Comparison of ENCODE assay signal across 8 cellular contexts in the genomic region with DNA sequence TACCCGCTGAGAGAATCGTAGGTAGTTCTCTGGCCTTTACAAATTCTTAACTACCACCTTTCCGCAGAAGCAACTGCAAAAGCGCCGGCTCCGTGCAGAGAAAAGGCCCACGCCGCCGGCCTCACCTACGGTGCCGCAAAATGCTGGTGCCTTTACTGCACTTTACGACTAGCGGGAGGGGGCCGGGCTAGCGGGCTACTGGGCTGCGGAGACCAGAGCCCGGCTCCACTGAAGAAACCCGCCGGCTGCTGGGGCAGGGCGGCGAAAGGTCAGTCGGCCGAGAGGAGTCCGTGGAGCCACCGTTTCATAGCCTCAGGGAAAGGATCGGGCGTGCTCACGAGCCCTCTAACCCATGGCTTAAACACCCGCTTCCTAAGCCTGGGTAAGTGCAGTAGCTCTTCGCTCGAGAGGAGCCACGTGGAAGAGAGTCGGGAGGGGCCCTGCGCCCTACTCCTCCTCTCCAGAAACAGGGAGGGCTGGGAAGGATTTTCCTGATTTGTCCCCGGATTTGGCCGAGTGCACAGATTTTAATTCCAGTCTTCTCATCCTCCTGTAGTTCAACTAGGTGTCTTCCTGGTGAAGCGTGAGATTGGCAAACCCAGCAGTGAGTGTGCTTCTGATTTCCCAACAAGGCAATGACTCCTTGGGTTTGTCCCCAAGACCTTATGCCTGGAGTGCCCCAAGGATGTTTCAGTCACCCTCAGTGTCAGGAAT. TPM values are rescaled to one million over a fixed set of nuclear protein-coding genes. Genes with fewer than 3 reads are reported as not detected.
DNase-seq lines count a peak whose midpoint lies in the region; ATAC-seq and TF ChIP-seq lines count a peak whose summit lies in the region.

A gene with protein sequence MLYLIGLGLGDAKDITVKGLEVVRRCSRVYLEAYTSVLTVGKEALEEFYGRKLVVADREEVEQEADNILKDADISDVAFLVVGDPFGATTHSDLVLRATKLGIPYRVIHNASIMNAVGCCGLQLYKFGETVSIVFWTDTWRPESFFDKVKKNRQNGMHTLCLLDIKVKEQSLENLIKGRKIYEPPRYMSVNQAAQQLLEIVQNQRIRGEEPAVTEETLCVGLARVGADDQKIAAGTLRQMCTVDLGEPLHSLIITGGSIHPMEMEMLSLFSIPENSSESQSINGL (minus strand): TSS at position 105 of the 714 bp plus-strand sequence. CDS start 341 bp downstream, outside the sequence.

- peak; percentile 77 to 86 (median 82) for DNase-seq in CD4-positive, alpha-beta T cell
- DNase-seq in HK-2 (ENCODE audit: unreplicated experiment), result peak; percentile 91
- DNase-seq in NK-92 treated with Interleukin-12 subunit alpha and Interleukin-12 subunit beta, amount 100 ng/mL, for 24 hours (lab: John Stamatoyannopoulos, UW), result peak; percentile 84
- DNase-seq in effector memory CD8-positive, alpha-beta T cell, result peak; percentile 82 to 86 (median 83)
- DNase-seq in medulla oblongata (ENCODE audit: extremely low spot score), result peak; percentile 89
- peak; percentile 75 for DNase-seq in stimulated activated CD8-positive, alpha-beta memory T cell treated with anti-CD3 and anti-CD28 coated beads, Interleukin-12 subunit alpha, Interleukin-12 subunit beta, amount 100 ng/mL, for 1 hour (ENCODE audit: low read depth)

- POLR2A ChIA-PET in CD4-positive, alpha-beta T cell (lab: Charles Lee), result interaction anchor here (0.6 to 2.5 kb wide), 7 partner anchors 13 to 213 kb away, joined by 3 to 8 read pairs (median 3); no protein-coding TSS in a partner anchor
- POLR2A ChIA-PET in activated CD8-positive, alpha-beta memory T cell treated with anti-CD3 and anti-CD28 coated beads for 36 hours (lab: Charles Lee), result interaction anchor here (1.0 kb wide), 1 partner anchor 210 kb away, joined by 6 read pairs; no protein-coding TSS in a partner anchor

- peak within 1 kb of the TSS; percentile 98 for H3K27ac Mint-ChIP-seq in CD4-positive, alpha-beta T cell
- H3K27ac Mint-ChIP-seq in effector memory CD8-positive, alpha-beta T cell, result peak within 1 kb of the TSS; percentile 94 to 96

- CTCF ChIA-PET in CD4-positive, alpha-beta T cell (lab: Charles Lee), result interaction anchor here (1.3 to 3.9 kb wide), 3 partner anchors 111 to 263 kb away, joined by 3 to 11 read pairs (median 4); no protein-coding TSS in a partner anchor
- CTCF ChIA-PET in activated CD8-positive, alpha-beta memory T cell treated with anti-CD3 and anti-CD28 coated beads for 36 hours (lab: Charles Lee), result no interaction called here

- no peaks in the 10 kb centered on the region for H3K27me3 ChIP-seq in CD4-positive, alpha-beta T cell (ENCODE audit: control insufficient read depth, insufficient read depth, low read length)

- TF ChIP-seq CTCF in CD4-positive, alpha-beta T cell (IDR thresholded peaks at IDR 0.05), result no peak

- H3K27ac ChIP-seq in CD4-positive, alpha-beta T cell (ENCODE audit: low read depth, low read length), result peak within 1 kb of the TSS; percentile 75

- no peaks in the 10 kb centered on the region for H3K27me3 Mint-ChIP-seq in CD4-positive, alpha-beta T cell
- H3K27me3 Mint-ChIP-seq in effector memory CD8-positive, alpha-beta T cell, result no peaks in the 10 kb centered on the region

- no peaks in the 10 kb centered on the region for H3K9me3 ChIP-seq in CD4-positive, alpha-beta T cell (ENCODE audit: control insufficient read depth, low read length)

- peak; percentile 94 for ATAC-seq in CD4-positive, alpha-beta T cell (ENCODE audit: poor library complexity)
- ATAC-seq in GM19438 (IDR thresholded peaks at IDR 0.05; ENCODE audit: low read depth, unreplicated experiment), result peak; percentile 72
- ATAC-seq in effector memory CD8-positive, alpha-beta T cell (replicated peaks), result peak; percentile 97

- peak within 1 kb of the TSS; percentile 97 for H3K4me3 Mint-ChIP-seq in CD4-positive, alpha-beta T cell
- peak within 1 kb of the TSS; percentile 87 to 93 for H3K4me3 Mint-ChIP-seq in effector memory CD8-positive, alpha-beta T cell

- H3K36me3 Mint-ChIP-seq in CD4-positive, alpha-beta T cell (ENCODE audit: low read depth), result peaks cover 72% of the 10 kb centered on the region
- H3K36me3 Mint-ChIP-seq in effector memory CD8-positive, alpha-beta T cell (ENCODE audit: insufficient read depth), result peaks cover 11% of the 10 kb centered on the region

- no peaks in the 10 kb centered on the region for H3K9me3 Mint-ChIP-seq in CD4-positive, alpha-beta T cell
- H3K9me3 Mint-ChIP-seq in effector memory CD8-positive, alpha-beta T cell, result no peaks in the 10 kb centered on the region

- intact Hi-C loops in CD4-positive, alpha-beta T cell (cut with DNase I, micrococcal nuclease), result loop anchor here (1.0 to 5.0 kb wide), 8 partner anchors 51 to 261 kb away; a partner anchor contains a TSS

- peaks cover 91% of the 10 kb centered on the region for H3K4me1 Mint-ChIP-seq in CD4-positive, alpha-beta T cell (ENCODE audit: low read depth)
- H3K4me1 Mint-ChIP-seq in effector memory CD8-positive, alpha-beta T cell (ENCODE audit: low read depth in 2 of 2), result peaks cover 25 to 49% of the 10 kb centered on the region in 2 donors

RNA-seq across cellular contexts. Expression of the gene that starts here (rescaled TPM):
- total RNA-seq in CD4-positive, alpha-beta T cell, result 10 to 100 TPM; 31.3 to 35.4 TPM
- total RNA-seq in activated CD8-positive, alpha-beta memory T cell treated with anti-CD3 and anti-CD28 coated beads for 36 hours, result 10 to 100 TPM; 66.9 to 67.9 TPM

Comparison
In these comparisons a context has a peak if more than half of its experiments do, and no peak if none do; other contexts are left out.
1. Peak in every context shown above with its lines: DNase-seq, ATAC-seq and H3K27ac ChIP-seq.